Comparison of ENCODE assay signal across 8 cellular contexts in genomic region chr5:14156611-14157493, GRCh38. TPM values are rescaled to one million over a fixed set of nuclear protein-coding genes. Genes with fewer than 3 reads are reported as not detected.
DNase-seq lines count a peak whose midpoint lies in the region; ATAC-seq and TF ChIP-seq lines count a peak whose summit lies in the region.

No MANE protein-coding gene starts in this region.

- H3K27ac ChIP-seq in RWPE2 (ENCODE audit: poor library complexity, severe bottlenecking), result peak overlapping the region; percentile 83
- peak overlapping the region; percentile 63 to 70 for H3K27ac ChIP-seq in thoracic aorta

- H3K27me3 ChIP-seq in RWPE2 (ENCODE audit: insufficient read depth, poor library complexity, severe bottlenecking) (no peaks in the 10 kb centered on the region), thoracic aorta (replicated peaks; ENCODE audit: insufficient read depth) (no peaks in the 10 kb centered on the region)

- DNase-seq in DMS 273 (lab: John Stamatoyannopoulos, UW; ENCODE audit: unreplicated experiment) (peak; percentile 92), RWPE2 (ENCODE audit: low spot score) (no peak), Right ventricle myocardium superior (no peak), thoracic aorta (ENCODE audit: low spot score) (no peak), NCI-H2227 treated with DMSO at 0.1 percent for 48 hours (lab: John Stamatoyannopoulos, UW) (no peak), activated gamma-delta T cell treated with Interleukin-2 at 50 U/mL for 16 hours (no peak)

- H3K4me1 ChIP-seq in RWPE2 (ENCODE audit: insufficient read depth, poor library complexity, severe bottlenecking), result peaks cover 54% of the 10 kb centered on the region
- H3K4me1 ChIP-seq in thoracic aorta (ENCODE audit: control insufficient read depth in 1 of 2, low read depth in 2 of 2), result peaks cover 32 to 64% of the 10 kb centered on the region in 2 donors

- H3K9me3 ChIP-seq in RWPE2 (ENCODE audit: severe bottlenecking) (no peaks in the 10 kb centered on the region), thoracic aorta (no peaks in the 10 kb centered on the region)

- H3K36me3 ChIP-seq in RWPE2 (ENCODE audit: low read depth), result peaks cover 7% of the 10 kb centered on the region; the same call in 1 of the 2 replicates
- no peaks in the 10 kb centered on the region for H3K36me3 ChIP-seq in thoracic aorta

- TF ChIP-seq CTCF in RWPE2 (IDR thresholded peaks at IDR 0.05; ENCODE audit: poor library complexity, severe bottlenecking), result no peak
- no peak for TF ChIP-seq CTCF in thoracic aorta (IDR thresholded peaks at IDR 0.05)

- ATAC-seq in GM21360 (IDR thresholded peaks at IDR 0.05; ENCODE audit: unreplicated experiment) (peak; percentile 45), HG03521 (IDR thresholded peaks at IDR 0.05; ENCODE audit: unreplicated experiment) (peak; percentile 62), RWPE2 (ENCODE audit: low read depth) (peak; percentile 88), Right ventricle myocardium superior (ENCODE audit: poor library complexity) (peak; percentile 70), thoracic aorta (ENCODE audit: insufficient number of reproducible peaks, low FRiP score, low read depth) (peak; percentile 75)

- intact Hi-C loops in Right ventricle myocardium superior (cut with DNase I), result no loop called here

- peak overlapping the region; percentile 14 for H3K4me3 ChIP-seq in RWPE2 (ENCODE audit: severe bottlenecking)
- H3K4me3 ChIP-seq in thoracic aorta, result peak overlapping the region; percentile 58

RNA-seq across cellular contexts. Expression of gene TRIO, which starts 13.7 kb away (rescaled TPM):
- total RNA-seq in Right ventricle myocardium superior (56.0 TPM), thoracic aorta (100 to 1,000 TPM; 219 to 300 TPM)
